In the genomic region with DNA sequence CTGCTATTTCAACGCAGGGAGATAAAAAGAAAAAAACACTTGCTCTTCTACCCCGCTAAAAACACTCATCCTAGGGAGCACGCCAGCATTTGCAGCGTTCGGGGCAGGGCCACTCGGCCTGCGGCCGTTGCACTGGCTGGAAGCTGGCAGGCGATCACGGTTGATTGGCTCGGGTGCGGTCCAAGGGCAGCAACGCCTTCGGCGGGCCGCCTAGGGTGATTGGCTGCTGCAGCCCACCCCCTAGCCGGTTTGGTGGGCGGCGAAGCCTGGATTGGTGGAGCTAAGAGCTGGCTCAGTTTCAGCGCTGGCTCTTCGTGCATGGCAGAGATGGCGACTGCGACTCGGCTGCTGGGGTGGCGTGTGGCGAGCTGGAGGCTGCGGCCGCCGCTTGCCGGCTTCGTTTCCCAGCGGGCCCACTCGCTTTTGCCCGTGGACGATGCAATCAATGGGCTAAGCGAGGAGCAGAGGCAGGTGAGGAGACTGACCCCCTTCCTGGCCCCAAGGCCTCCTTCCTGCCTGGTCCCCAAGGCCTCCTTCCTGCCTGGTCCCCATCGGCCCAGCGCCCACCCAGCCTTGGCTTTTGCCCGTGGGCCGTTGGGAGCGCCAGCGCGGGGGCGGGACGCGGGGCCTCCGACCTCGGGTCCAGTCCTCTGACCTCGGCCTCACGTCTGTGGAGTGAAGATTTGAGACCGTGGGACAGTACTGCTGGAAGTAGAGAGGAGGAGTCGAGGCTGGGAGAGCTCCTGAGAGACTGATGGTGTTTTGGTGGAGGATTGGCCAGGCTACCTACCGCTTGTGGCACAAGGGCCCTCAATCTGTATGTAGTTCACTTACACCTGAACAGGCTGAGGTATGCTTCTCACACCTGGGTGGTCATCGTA, we compare ENCODE assay signal across 1 cellular context.
A peak's percentile ranks its signal among the peaks of the same experiment; 100 is the strongest.
TF ChIP-seq lines count a peak whose summit lies in the region.

Gene IVD (plus strand): TSS at position 295 of the 881 bp plus-strand sequence. CDS start 33 bp downstream, at position 328.

TF ChIP-seq in HepG2, 621 proteins besides CTCF, POLR2A, EP300 and RAD21 (continued from another document and continues in another):
- TF ChIP-seq, protein P1, sequence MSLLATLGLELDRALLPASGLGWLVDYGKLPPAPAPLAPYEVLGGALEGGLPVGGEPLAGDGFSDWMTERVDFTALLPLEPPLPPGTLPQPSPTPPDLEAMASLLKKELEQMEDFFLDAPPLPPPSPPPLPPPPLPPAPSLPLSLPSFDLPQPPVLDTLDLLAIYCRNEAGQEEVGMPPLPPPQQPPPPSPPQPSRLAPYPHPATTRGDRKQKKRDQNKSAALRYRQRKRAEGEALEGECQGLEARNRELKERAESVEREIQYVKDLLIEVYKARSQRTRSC (CRISPR knock-in tag; IDR thresholded peaks at IDR 0.05; ENCODE audit: low read depth): 0 out of 2 replicates have a peak, but pooled peaks have one; percentile 4
- TF ChIP-seq SAFB2 (CRISPR knock-in tag; IDR thresholded peaks at IDR 0.05; ENCODE audit: borderline replicate concordance, low read depth): peak; percentile 92
- no peak for TF ChIP-seq RERE (CRISPR knock-in tag; IDR thresholded peaks at IDR 0.05; ENCODE audit: low read depth)
- peak; percentile 78; the same call in 1 of the 2 replicates for TF ChIP-seq TSC22D2 (CRISPR knock-in tag; IDR thresholded peaks at IDR 0.05; ENCODE audit: borderline replicate concordance)
- TF ChIP-seq ZBTB7A (CRISPR knock-in tag; IDR thresholded peaks at IDR 0.05): peak; percentile 61; the same call in 1 of the 2 replicates
- no peak for TF ChIP-seq BHLHE40 (IDR thresholded peaks at IDR 0.05; ENCODE audit: low read length)
- peak; percentile 83 for TF ChIP-seq ZNF749 (CRISPR knock-in tag; IDR thresholded peaks at IDR 0.05; ENCODE audit: borderline replicate concordance)
- TF ChIP-seq ZNF556 (CRISPR knock-in tag; IDR thresholded peaks at IDR 0.05; ENCODE audit: borderline replicate concordance): peak; percentile 52; the same call in 1 of the 2 replicates
- TF ChIP-seq HIVEP1 (CRISPR knock-in tag; IDR thresholded peaks at IDR 0.05): peak; percentile 73; the same call in 1 of the 2 replicates
- no peak for TF ChIP-seq FLYWCH1 (CRISPR knock-in tag; IDR thresholded peaks at IDR 0.05)
- no peak for TF ChIP-seq SMARCC2 (IDR thresholded peaks at IDR 0.05)
- TF ChIP-seq ATF7-NPFF (CRISPR knock-in tag; IDR thresholded peaks at IDR 0.05; ENCODE audit: low read depth): peak; percentile 74; the same call in 1 of the 2 replicates
- TF ChIP-seq SIN3A (IDR thresholded peaks at IDR 0.05; ENCODE audit: borderline replicate concordance, low read depth, low read length): 0 out of 2 replicates have a peak, but pooled peaks have one; percentile 26
- peak; percentile 76 for TF ChIP-seq POGZ (CRISPR knock-in tag; IDR thresholded peaks at IDR 0.05)
- TF ChIP-seq DPF2 (CRISPR knock-in tag; IDR thresholded peaks at IDR 0.05; ENCODE audit: borderline replicate concordance, low read depth): no peak
- peak; percentile 24; the same call in 1 of the 2 replicates for TF ChIP-seq KDM5A (IDR thresholded peaks at IDR 0.05; ENCODE audit: borderline replicate concordance, low read length)
- peak; percentile 49; the same call in 1 of the 2 replicates for TF ChIP-seq SMAD3 (CRISPR knock-in tag; IDR thresholded peaks at IDR 0.05)
- TF ChIP-seq KAT2B (IDR thresholded peaks at IDR 0.05; ENCODE audit: borderline replicate concordance, low read depth, low read length): no peak
- TF ChIP-seq EED (CRISPR knock-in tag; IDR thresholded peaks at IDR 0.05): peak; percentile 55; the same call in 1 of the 2 replicates
- TF ChIP-seq DR1 (CRISPR knock-in tag; IDR thresholded peaks at IDR 0.05): peak; percentile 72
- no peak for TF ChIP-seq ETV6 (CRISPR knock-in tag; conservative IDR thresholded peaks at IDR 0.05)
- TF ChIP-seq ZNF687 (CRISPR knock-in tag; IDR thresholded peaks at IDR 0.05): peak; percentile 95
- TF ChIP-seq, protein P2, sequence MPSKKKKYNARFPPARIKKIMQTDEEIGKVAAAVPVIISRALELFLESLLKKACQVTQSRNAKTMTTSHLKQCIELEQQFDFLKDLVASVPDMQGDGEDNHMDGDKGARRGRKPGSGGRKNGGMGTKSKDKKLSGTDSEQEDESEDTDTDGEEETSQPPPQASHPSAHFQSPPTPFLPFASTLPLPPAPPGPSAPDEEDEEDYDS (CRISPR knock-in tag; IDR thresholded peaks at IDR 0.05): peak; percentile 88; the same call in 1 of the 2 replicates
- TF ChIP-seq ZBTB21 (CRISPR knock-in tag; IDR thresholded peaks at IDR 0.05): no peak
- TF ChIP-seq ZSCAN9 (CRISPR knock-in tag; IDR thresholded peaks at IDR 0.05; ENCODE audit: borderline replicate concordance): no peak
- no peak for TF ChIP-seq ZNF784 (CRISPR knock-in tag; IDR thresholded peaks at IDR 0.05; ENCODE audit: borderline replicate concordance)
- 0 out of 2 replicates have a peak, but pooled peaks have one; percentile 35 for TF ChIP-seq ZNF354B (CRISPR knock-in tag; IDR thresholded peaks at IDR 0.05)
- peak; percentile 39; the same call in 1 of the 2 replicates for TF ChIP-seq ZNF253 (CRISPR knock-in tag; IDR thresholded peaks at IDR 0.05; ENCODE audit: borderline replicate concordance)
- peak; percentile 84 for TF ChIP-seq ZNF605 (CRISPR knock-in tag; IDR thresholded peaks at IDR 0.05)
- TF ChIP-seq GATAD1 (CRISPR knock-in tag; IDR thresholded peaks at IDR 0.05): peak; percentile 80
- peak; percentile 74 for TF ChIP-seq BORCS8-MEF2B (CRISPR knock-in tag; IDR thresholded peaks at IDR 0.05)
- TF ChIP-seq TAF1 (CRISPR knock-in tag; IDR thresholded peaks at IDR 0.05): peak; percentile 98
- TF ChIP-seq DMAP1 (CRISPR knock-in tag; IDR thresholded peaks at IDR 0.05): peak; percentile 74; the same call in 1 of the 2 replicates
- TF ChIP-seq TEAD2 (CRISPR knock-in tag; IDR thresholded peaks at IDR 0.05): no peak
- TF ChIP-seq HNF4A (CRISPR knock-in tag; IDR thresholded peaks at IDR 0.05): peak; percentile 19; the same call in 1 of the 2 replicates
- no peak for TF ChIP-seq SP5 (CRISPR knock-in tag; IDR thresholded peaks at IDR 0.05; ENCODE audit: borderline replicate concordance, low read depth)
- TF ChIP-seq ZNF577 (CRISPR knock-in tag; IDR thresholded peaks at IDR 0.05; ENCODE audit: borderline replicate concordance, low read depth): no peak
- peak; percentile 62; the same call in 1 of the 2 replicates for TF ChIP-seq MTA1 (CRISPR knock-in tag; IDR thresholded peaks at IDR 0.05; ENCODE audit: borderline replicate concordance)
- TF ChIP-seq, protein P3, sequence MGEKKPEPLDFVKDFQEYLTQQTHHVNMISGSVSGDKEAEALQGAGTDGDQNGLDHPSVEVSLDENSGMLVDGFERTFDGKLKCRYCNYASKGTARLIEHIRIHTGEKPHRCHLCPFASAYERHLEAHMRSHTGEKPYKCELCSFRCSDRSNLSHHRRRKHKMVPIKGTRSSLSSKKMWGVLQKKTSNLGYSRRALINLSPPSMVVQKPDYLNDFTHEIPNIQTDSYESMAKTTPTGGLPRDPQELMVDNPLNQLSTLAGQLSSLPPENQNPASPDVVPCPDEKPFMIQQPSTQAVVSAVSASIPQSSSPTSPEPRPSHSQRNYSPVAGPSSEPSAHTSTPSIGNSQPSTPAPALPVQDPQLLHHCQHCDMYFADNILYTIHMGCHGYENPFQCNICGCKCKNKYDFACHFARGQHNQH (CRISPR knock-in tag; IDR thresholded peaks at IDR 0.05): peak; percentile 65; the same call in 1 of the 2 replicates
- TF ChIP-seq AHR (CRISPR knock-in tag; IDR thresholded peaks at IDR 0.05): no peak
- TF ChIP-seq HOXD1 (CRISPR knock-in tag; IDR thresholded peaks at IDR 0.05): no peak; the same call in 1 of the 2 replicates
- TF ChIP-seq ZNF619 (CRISPR knock-in tag; IDR thresholded peaks at IDR 0.05): peak; percentile 55; the same call in 1 of the 2 replicates
- TF ChIP-seq CCAR2 (optimal IDR thresholded peaks at IDR 0.05; ENCODE audit: low read depth, low read length): no peak
- TF ChIP-seq MBNL3 (CRISPR knock-in tag; conservative IDR thresholded peaks at IDR 0.05): no peak
- no peak for TF ChIP-seq ZNF878 (CRISPR knock-in tag; IDR thresholded peaks at IDR 0.05)
- TF ChIP-seq, protein P4, sequence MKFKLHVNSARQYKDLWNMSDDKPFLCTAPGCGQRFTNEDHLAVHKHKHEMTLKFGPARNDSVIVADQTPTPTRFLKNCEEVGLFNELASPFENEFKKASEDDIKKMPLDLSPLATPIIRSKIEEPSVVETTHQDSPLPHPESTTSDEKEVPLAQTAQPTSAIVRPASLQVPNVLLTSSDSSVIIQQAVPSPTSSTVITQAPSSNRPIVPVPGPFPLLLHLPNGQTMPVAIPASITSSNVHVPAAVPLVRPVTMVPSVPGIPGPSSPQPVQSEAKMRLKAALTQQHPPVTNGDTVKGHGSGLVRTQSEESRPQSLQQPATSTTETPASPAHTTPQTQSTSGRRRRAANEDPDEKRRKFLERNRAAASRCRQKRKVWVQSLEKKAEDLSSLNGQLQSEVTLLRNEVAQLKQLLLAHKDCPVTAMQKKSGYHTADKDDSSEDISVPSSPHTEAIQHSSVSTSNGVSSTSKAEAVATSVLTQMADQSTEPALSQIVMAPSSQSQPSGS (CRISPR knock-in tag; IDR thresholded peaks at IDR 0.05): peak; percentile 40; the same call in 1 of the 2 replicates
- peak; percentile 65 for TF ChIP-seq YEATS4 (CRISPR knock-in tag; IDR thresholded peaks at IDR 0.05; ENCODE audit: borderline replicate concordance)
- peak; percentile 45 for TF ChIP-seq KAT8 (CRISPR knock-in tag; IDR thresholded peaks at IDR 0.05)
- TF ChIP-seq FOSL2 (CRISPR knock-in tag; IDR thresholded peaks at IDR 0.05): peak; percentile 30; the same call in 1 of the 2 replicates
- peak; percentile 88; the same call in 1 of the 2 replicates for TF ChIP-seq PAX8 (CRISPR knock-in tag; IDR thresholded peaks at IDR 0.05; ENCODE audit: borderline replicate concordance)
- TF ChIP-seq ERF (CRISPR knock-in tag; IDR thresholded peaks at IDR 0.05): peak; percentile 63
- TF ChIP-seq ZSCAN31 (CRISPR knock-in tag; IDR thresholded peaks at IDR 0.05; ENCODE audit: low read depth): no peak; the same call in 1 of the 2 replicates
- TF ChIP-seq CAMTA2 (CRISPR knock-in tag; IDR thresholded peaks at IDR 0.05; ENCODE audit: borderline replicate concordance): peak; percentile 63; the same call in 1 of the 2 replicates
